ENCODE assay signal across 9 cellular contexts in genomic region chr10:120979435-120980315, GRCh38.
DNase-seq lines count a peak whose midpoint lies in the region; ATAC-seq lines count a peak whose summit lies in the region.
"Had no signal": no experiment of that assay in that cellular context is flagged by ENCODE, and none has a peak within 500 bp of the region (broad histone marks: within the 10 kb centered on the region; RNA-seq: fewer than 3 reads in every experiment).

No MANE protein-coding gene starts in this region.

- intact Hi-C loops in left cardiac atrium (cut with DNase I) = no loop called here
- intact Hi-C loops in posterior cingulate gyrus (cut with DNase I) = no loop called here

- peak; percentile 4 for DNase-seq in activated naive CD4-positive, alpha-beta T cell treated with Interleukin-2 at 50 U/mL for 16 hours
- DNase-seq in activated naive CD4-positive, alpha-beta T cell (lab: John Stamatoyannopoulos, UW) = no peak
- peak; percentile 6 to 14 for DNase-seq in activated CD4-positive, alpha-beta T cell treated with anti-CD3 and anti-CD28 coated beads, Interleukin-2, amount 50 U/mL, for 48 hours
- DNase-seq in left cardiac atrium (peak; percentile 23), posterior cingulate gyrus (peak in 8 of 10 donors; percentile 19 to 90 (median 42)), NK-92 (lab: John Stamatoyannopoulos, UW; ENCODE audit: unreplicated experiment) (no peak)
- DNase-seq: naive B cell had no signal

- ATAC-seq in left cardiac atrium (peak; percentile 72 to 81), HG03439 (IDR thresholded peaks at IDR 0.05; ENCODE audit: unreplicated experiment) (no peak), GM21423 (IDR thresholded peaks at IDR 0.05; ENCODE audit: unreplicated experiment) (no peak)

Comparison
In these comparisons a context has a peak if more than half of its experiments do, and no peak if none do; other contexts are left out.
1. DNase-seq: peak in activated naive CD4-positive, alpha-beta T cell treated with Interleukin-2 at 50 U/mL for 16 hours (single experiment), activated CD4-positive, alpha-beta T cell treated with anti-CD3 and anti-CD28 coated beads, Interleukin-2, amount 50 U/mL, for 48 hours (2 of 2), left cardiac atrium (single experiment) and posterior cingulate gyrus (8 of 10); none in activated naive CD4-positive, alpha-beta T cell (0 of 4) and NK-92 (single experiment).
2. ATAC-seq: peak in left cardiac atrium (2 of 2); none in HG03439 (single experiment) and GM21423 (single experiment).